In the genomic region with DNA sequence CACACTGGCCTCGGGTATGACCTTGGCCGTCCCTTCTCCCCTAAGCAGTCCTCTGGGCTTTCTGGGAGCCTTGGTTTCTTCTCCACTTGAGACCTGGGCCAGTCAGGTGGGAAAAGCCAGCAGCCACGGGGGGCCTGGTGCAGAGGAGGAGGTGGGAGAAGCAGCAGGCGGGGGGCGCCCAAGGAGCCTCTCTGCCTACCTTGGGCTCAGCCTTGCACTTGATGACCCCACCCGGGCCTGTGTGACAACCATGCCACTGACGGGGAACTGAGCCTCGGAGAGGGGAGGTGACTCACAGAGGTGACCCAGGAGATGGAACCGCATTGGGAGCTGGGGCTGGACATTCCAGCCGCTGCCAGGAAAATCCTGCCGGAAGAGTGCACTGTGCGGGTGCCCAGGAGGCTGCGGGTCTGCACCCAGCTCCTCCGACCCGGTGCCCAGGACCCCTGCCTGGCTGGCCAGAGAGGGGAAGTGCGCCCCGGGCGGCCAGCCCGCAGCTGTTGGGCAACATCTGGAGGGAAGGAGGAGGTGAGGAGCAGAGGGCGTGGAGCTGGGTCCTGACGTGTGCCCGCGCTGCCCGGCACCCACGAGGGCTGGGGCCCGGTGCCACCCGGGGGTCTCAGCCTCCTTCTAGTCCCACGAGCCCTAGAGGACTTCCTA, we compare ENCODE assay signal across 1 cellular context.
TF ChIP-seq lines count a peak whose summit lies in the region.

No MANE protein-coding gene starts in this region.

TF ChIP-seq in HepG2, 621 proteins besides CTCF, POLR2A, EP300 and RAD21 (continued from another document and continues in another):
- TF ChIP-seq, protein P1, sequence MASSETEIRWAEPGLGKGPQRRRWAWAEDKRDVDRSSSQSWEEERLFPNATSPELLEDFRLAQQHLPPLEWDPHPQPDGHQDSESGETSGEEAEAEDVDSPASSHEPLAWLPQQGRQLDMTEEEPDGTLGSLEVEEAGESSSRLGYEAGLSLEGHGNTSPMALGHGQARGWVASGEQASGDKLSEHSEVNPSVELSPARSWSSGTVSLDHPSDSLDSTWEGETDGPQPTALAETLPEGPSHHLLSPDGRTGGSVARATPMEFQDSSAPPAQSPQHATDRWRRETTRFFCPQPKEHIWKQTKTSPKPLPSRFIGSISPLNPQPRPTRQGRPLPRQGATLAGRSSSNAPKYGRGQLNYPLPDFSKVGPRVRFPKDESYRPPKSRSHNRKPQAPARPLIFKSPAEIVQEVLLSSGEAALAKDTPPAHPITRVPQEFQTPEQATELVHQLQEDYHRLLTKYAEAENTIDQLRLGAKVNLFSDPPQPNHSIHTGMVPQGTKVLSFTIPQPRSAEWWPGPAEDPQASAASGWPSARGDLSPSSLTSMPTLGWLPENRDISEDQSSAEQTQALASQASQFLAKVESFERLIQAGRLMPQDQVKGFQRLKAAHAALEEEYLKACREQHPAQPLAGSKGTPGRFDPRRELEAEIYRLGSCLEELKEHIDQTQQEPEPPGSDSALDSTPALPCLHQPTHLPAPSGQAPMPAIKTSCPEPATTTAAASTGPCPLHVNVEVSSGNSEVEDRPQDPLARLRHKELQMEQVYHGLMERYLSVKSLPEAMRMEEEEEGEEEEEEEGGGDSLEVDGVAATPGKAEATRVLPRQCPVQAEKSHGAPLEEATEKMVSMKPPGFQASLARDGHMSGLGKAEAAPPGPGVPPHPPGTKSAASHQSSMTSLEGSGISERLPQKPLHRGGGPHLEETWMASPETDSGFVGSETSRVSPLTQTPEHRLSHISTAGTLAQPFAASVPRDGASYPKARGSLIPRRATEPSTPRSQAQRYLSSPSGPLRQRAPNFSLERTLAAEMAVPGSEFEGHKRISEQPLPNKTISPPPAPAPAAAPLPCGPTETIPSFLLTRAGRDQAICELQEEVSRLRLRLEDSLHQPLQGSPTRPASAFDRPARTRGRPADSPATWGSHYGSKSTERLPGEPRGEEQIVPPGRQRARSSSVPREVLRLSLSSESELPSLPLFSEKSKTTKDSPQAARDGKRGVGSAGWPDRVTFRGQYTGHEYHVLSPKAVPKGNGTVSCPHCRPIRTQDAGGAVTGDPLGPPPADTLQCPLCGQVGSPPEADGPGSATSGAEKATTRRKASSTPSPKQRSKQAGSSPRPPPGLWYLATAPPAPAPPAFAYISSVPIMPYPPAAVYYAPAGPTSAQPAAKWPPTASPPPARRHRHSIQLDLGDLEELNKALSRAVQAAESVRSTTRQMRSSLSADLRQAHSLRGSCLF (CRISPR knock-in tag; IDR thresholded peaks at IDR 0.05; ENCODE audit: borderline replicate concordance), result no peak
- no peak for TF ChIP-seq SIX1 (CRISPR knock-in tag; IDR thresholded peaks at IDR 0.05; ENCODE audit: borderline replicate concordance)
- TF ChIP-seq, protein P2, sequence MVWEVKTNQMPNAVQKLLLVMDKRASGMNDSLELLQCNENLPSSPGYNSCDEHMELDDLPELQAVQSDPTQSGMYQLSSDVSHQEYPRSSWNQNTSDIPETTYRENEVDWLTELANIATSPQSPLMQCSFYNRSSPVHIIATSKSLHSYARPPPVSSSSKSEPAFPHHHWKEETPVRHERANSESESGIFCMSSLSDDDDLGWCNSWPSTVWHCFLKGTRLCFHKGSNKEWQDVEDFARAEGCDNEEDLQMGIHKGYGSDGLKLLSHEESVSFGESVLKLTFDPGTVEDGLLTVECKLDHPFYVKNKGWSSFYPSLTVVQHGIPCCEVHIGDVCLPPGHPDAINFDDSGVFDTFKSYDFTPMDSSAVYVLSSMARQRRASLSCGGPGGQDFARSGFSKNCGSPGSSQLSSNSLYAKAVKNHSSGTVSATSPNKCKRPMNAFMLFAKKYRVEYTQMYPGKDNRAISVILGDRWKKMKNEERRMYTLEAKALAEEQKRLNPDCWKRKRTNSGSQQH (CRISPR knock-in tag; IDR thresholded peaks at IDR 0.05; ENCODE audit: low read depth), result no peak
- TF ChIP-seq NR1H2 (CRISPR knock-in tag; IDR thresholded peaks at IDR 0.05; ENCODE audit: borderline replicate concordance, low read depth), result 0 out of 2 replicates have a peak, but pooled peaks have one; percentile 13
- no peak for TF ChIP-seq ZBTB21 (CRISPR knock-in tag; IDR thresholded peaks at IDR 0.05)
- no peak for TF ChIP-seq ZNF589 (CRISPR knock-in tag; conservative IDR thresholded peaks at IDR 0.05)
- TF ChIP-seq ZNF446 (CRISPR knock-in tag; IDR thresholded peaks at IDR 0.05), result 0 out of 2 replicates have a peak, but pooled peaks have one; percentile 39
- TF ChIP-seq, protein P3, sequence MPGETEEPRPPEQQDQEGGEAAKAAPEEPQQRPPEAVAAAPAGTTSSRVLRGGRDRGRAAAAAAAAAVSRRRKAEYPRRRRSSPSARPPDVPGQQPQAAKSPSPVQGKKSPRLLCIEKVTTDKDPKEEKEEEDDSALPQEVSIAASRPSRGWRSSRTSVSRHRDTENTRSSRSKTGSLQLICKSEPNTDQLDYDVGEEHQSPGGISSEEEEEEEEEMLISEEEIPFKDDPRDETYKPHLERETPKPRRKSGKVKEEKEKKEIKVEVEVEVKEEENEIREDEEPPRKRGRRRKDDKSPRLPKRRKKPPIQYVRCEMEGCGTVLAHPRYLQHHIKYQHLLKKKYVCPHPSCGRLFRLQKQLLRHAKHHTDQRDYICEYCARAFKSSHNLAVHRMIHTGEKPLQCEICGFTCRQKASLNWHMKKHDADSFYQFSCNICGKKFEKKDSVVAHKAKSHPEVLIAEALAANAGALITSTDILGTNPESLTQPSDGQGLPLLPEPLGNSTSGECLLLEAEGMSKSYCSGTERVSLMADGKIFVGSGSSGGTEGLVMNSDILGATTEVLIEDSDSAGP (CRISPR knock-in tag; IDR thresholded peaks at IDR 0.05; ENCODE audit: borderline replicate concordance), result peak; percentile 31; the same call in 1 of the 2 replicates
- TF ChIP-seq ZNF367 (CRISPR knock-in tag; IDR thresholded peaks at IDR 0.05; ENCODE audit: borderline replicate concordance), result no peak
- TF ChIP-seq, protein P4, sequence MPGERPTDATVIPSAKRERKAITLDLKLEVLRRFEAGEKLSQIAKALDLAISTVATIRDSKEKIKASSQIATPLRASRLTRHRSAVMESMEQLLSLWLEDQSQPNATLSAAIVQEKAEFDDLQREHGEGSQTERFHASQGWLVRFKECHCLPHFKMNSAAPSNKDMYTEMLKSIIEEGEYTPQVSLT (CRISPR knock-in tag; IDR thresholded peaks at IDR 0.05; ENCODE audit: borderline replicate concordance, low read depth), result no peak
- no peak for TF ChIP-seq ZNF33A (CRISPR knock-in tag; IDR thresholded peaks at IDR 0.05; ENCODE audit: borderline replicate concordance)
- TF ChIP-seq, protein P5, sequence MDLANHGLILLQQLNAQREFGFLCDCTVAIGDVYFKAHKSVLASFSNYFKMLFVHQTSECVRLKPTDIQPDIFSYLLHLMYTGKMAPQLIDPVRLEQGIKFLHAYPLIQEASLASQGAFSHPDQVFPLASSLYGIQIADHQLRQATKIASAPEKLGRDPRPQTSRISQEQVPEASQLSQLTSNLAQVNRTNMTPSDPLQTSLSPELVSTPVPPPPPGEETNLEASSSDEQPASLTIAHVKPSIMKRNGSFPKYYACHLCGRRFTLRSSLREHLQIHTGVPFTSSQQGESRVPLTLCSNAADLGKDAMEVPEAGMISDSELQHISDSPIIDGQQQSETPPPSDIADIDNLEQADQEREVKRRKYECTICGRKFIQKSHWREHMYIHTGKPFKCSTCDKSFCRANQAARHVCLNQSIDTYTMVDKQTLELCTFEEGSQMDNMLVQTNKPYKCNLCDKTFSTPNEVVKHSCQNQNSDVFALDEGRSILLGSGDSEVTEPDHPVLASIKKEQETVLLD (CRISPR knock-in tag; IDR thresholded peaks at IDR 0.05; ENCODE audit: low read depth), result no peak
- TF ChIP-seq TMF1 (CRISPR knock-in tag; IDR thresholded peaks at IDR 0.05; ENCODE audit: low read depth), result no peak
- TF ChIP-seq, protein P6, sequence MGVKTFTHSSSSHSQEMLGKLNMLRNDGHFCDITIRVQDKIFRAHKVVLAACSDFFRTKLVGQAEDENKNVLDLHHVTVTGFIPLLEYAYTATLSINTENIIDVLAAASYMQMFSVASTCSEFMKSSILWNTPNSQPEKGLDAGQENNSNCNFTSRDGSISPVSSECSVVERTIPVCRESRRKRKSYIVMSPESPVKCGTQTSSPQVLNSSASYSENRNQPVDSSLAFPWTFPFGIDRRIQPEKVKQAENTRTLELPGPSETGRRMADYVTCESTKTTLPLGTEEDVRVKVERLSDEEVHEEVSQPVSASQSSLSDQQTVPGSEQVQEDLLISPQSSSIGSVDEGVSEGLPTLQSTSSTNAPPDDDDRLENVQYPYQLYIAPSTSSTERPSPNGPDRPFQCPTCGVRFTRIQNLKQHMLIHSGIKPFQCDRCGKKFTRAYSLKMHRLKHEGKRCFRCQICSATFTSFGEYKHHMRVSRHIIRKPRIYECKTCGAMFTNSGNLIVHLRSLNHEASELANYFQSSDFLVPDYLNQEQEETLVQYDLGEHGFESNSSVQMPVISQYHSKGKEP (CRISPR knock-in tag; IDR thresholded peaks at IDR 0.05), result no peak
- 0 out of 2 replicates have a peak, but pooled peaks have one; percentile 46 for TF ChIP-seq ZNF296 (CRISPR knock-in tag; conservative IDR thresholded peaks at IDR 0.05)
- TF ChIP-seq PPARG (CRISPR knock-in tag; conservative IDR thresholded peaks at IDR 0.05), result no peak
- TF ChIP-seq TP53 (CRISPR knock-in tag; conservative IDR thresholded peaks at IDR 0.05), result no peak
- no peak for TF ChIP-seq IRF2 (CRISPR knock-in tag; IDR thresholded peaks at IDR 0.05)
- TF ChIP-seq HOXD1 (CRISPR knock-in tag; IDR thresholded peaks at IDR 0.05), result 0 out of 2 replicates have a peak, but pooled peaks have one; percentile 28
- TF ChIP-seq, protein P7, sequence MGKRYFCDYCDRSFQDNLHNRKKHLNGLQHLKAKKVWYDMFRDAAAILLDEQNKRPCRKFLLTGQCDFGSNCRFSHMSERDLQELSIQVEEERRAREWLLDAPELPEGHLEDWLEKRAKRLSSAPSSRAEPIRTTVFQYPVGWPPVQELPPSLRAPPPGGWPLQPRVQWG (CRISPR knock-in tag; IDR thresholded peaks at IDR 0.05; ENCODE audit: borderline replicate concordance, low read depth), result no peak
- TF ChIP-seq TBX2 (CRISPR knock-in tag; IDR thresholded peaks at IDR 0.05; ENCODE audit: borderline replicate concordance), result 0 out of 2 replicates have a peak, but pooled peaks have one; percentile 24
- TF ChIP-seq PHF21A (CRISPR knock-in tag; IDR thresholded peaks at IDR 0.05), result no peak
- TF ChIP-seq, protein P8, sequence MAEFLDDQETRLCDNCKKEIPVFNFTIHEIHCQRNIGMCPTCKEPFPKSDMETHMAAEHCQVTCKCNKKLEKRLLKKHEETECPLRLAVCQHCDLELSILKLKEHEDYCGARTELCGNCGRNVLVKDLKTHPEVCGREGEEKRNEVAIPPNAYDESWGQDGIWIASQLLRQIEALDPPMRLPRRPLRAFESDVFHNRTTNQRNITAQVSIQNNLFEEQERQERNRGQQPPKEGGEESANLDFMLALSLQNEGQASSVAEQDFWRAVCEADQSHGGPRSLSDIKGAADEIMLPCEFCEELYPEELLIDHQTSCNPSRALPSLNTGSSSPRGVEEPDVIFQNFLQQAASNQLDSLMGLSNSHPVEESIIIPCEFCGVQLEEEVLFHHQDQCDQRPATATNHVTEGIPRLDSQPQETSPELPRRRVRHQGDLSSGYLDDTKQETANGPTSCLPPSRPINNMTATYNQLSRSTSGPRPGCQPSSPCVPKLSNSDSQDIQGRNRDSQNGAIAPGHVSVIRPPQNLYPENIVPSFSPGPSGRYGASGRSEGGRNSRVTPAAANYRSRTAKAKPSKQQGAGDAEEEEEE (CRISPR knock-in tag; IDR thresholded peaks at IDR 0.05; ENCODE audit: borderline replicate concordance), result no peak
- TF ChIP-seq ZNF121 (CRISPR knock-in tag; IDR thresholded peaks at IDR 0.05), result no peak
- peak; percentile 76 for TF ChIP-seq TEAD3 (CRISPR knock-in tag; optimal IDR thresholded peaks at IDR 0.05; ENCODE audit: borderline replicate concordance)
- TF ChIP-seq ZNF703 (CRISPR knock-in tag; IDR thresholded peaks at IDR 0.05; ENCODE audit: borderline replicate concordance), result no peak
- no peak for TF ChIP-seq CCDC6 (CRISPR knock-in tag; IDR thresholded peaks at IDR 0.05)
- no peak for TF ChIP-seq DNMT3B (CRISPR knock-in tag; conservative IDR thresholded peaks at IDR 0.05)
- TF ChIP-seq, protein P9, sequence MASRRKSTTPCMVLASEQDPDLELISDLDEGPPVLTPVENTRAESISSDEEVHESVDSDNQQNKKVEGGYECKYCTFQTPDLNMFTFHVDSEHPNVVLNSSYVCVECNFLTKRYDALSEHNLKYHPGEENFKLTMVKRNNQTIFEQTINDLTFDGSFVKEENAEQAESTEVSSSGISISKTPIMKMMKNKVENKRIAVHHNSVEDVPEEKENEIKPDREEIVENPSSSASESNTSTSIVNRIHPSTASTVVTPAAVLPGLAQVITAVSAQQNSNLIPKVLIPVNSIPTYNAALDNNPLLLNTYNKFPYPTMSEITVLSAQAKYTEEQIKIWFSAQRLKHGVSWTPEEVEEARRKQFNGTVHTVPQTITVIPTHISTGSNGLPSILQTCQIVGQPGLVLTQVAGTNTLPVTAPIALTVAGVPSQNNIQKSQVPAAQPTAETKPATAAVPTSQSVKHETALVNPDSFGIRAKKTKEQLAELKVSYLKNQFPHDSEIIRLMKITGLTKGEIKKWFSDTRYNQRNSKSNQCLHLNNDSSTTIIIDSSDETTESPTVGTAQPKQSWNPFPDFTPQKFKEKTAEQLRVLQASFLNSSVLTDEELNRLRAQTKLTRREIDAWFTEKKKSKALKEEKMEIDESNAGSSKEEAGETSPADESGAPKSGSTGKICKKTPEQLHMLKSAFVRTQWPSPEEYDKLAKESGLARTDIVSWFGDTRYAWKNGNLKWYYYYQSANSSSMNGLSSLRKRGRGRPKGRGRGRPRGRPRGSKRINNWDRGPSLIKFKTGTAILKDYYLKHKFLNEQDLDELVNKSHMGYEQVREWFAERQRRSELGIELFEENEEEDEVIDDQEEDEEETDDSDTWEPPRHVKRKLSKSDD (CRISPR knock-in tag; IDR thresholded peaks at IDR 0.05; ENCODE audit: low read depth), result 0 out of 2 replicates have a peak, but pooled peaks have one; percentile 35
- no peak for TF ChIP-seq SP1 (IDR thresholded peaks at IDR 0.05)
- 0 out of 2 replicates have a peak, but pooled peaks have one; percentile 10 for TF ChIP-seq SP1 (CRISPR knock-in tag; IDR thresholded peaks at IDR 0.05)
